ENCODE assay signal across 33 cellular contexts in the genomic region with DNA sequence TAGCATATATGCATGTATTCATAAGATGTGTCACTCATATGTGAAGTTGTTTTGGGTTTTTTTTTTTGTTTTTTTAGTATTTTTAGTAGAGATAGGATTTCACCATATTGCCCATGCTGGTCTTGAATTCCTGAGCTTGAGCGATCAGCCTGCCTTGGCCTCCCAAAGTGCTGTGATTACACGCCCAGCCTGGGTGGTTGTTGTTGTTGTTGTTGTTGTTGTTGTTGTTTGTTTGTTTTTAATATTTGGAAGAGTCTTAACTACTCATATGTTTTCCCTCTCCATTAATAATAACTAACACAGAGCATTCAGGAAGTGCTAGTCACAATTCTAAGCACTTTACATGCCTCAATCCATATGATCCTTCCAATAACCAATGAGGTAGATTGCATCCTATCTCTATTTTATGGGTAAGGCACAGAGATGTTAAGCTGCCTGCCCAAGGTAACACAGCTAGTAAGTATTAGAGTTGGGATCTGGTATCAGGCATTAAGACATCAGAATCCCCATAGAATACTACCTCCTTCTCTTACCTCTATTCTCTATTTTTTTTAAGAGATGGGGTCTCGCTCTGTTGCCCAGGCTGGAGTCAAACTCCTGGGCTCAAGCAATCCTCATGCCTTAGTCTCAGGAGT. TPM values are rescaled to one million over a fixed set of nuclear protein-coding genes. Genes with fewer than 3 reads are reported as not detected.
"Had no signal": no experiment of that assay in that cellular context is flagged by ENCODE, and none has a peak within 500 bp of the region (broad histone marks: within the 10 kb centered on the region; RNA-seq: fewer than 3 reads in every experiment).

No MANE protein-coding gene starts in this region.

- H3K4me1 Mint-ChIP-seq: natural killer cell; nephron; stimulated activated memory B cell treated with anti-CD40 and anti-IgM and Interleukin-4, amounts not matched to agents 10 μg/mL and 1 μg/mL and 100 μg/mL, for 72 hours; stimulated activated naive CD8-positive, alpha-beta T cell treated with anti-CD3 and anti-CD28 coated beads, Interleukin-15, amount 100 ng/mL, for 72 hours had no signal

- H3K27ac Mint-ChIP-seq: naive thymus-derived CD4-positive, alpha-beta T cell; natural killer cell; nephron; progenitor cell of endocrine pancreas; stimulated activated memory B cell treated with anti-CD40 and anti-IgM and Interleukin-4, amounts not matched to agents 10 μg/mL and 1 μg/mL and 100 μg/mL, for 72 hours; stimulated activated naive CD8-positive, alpha-beta T cell treated with anti-CD3 and anti-CD28 coated beads, Interleukin-15, amount 100 ng/mL, for 72 hours; type B pancreatic cell had no signal

- FAIRE-seq: urothelium cell line had no signal

- DNase-seq: naive thymus-derived CD4-positive, alpha-beta T cell; natural killer cell; nucleus accumbens; ovary; posterior cingulate gyrus; psoas muscle; right cardiac atrium; spleen; stimulated activated CD4-positive, alpha-beta T cell treated with anti-CD3 and anti-CD28 coated beads, Interleukin-12 subunit alpha, Interleukin-12 subunit beta, amount 100 ng/mL, for 4 hours; stimulated activated CD4-positive, alpha-beta T cell treated with anti-CD3 and anti-CD28 coated beads, Interleukin-1b, Interleukin-23, amount 100 ng/mL, for 48 hours; stimulated activated CD4-positive, alpha-beta T cell treated with anti-CD3 and anti-CD28 coated beads, Interleukin-4, amount 100 ng/mL, for 1 hour; stimulated activated CD4-positive, alpha-beta T cell treated with anti-CD3 and anti-CD28 coated beads, Interleukin-4, amount 100 ng/mL, for 4 hours; stimulated activated CD8-positive, alpha-beta memory T cell treated with anti-CD3 and anti-CD28 coated beads, Interleukin-4, amount 100 ng/mL, for 48 hours; stimulated activated naive CD4-positive, alpha-beta T cell; stimulated activated naive CD8-positive, alpha-beta T cell treated with anti-CD3 and anti-CD28 coated beads, Interleukin-15, amount 100 ng/mL, for 72 hours; stimulated activated naive CD8-positive, alpha-beta T cell treated with anti-CD3 and anti-CD28 coated beads, Interleukin-15, Interleukin-2, amounts not matched to agents 100 U/mL and 50 U/mL, for 24 hours; substantia nigra; testis; tibial artery; transverse colon had no signal

- H2AFZ ChIP-seq: parathyroid adenoma had no signal

- H3K9me3 ChIP-seq: neutrophil, ovary, psoas muscle, spleen, suprapubic skin, testis, tibial artery, transverse colon, vagina had no signal

- H3K27me3 Mint-ChIP-seq: naive thymus-derived CD4-positive, alpha-beta T cell; progenitor cell of endocrine pancreas; stimulated activated memory B cell treated with anti-CD40 and anti-IgM and Interleukin-4, amounts not matched to agents 10 μg/mL and 1 μg/mL and 100 μg/mL, for 72 hours; stimulated activated naive CD8-positive, alpha-beta T cell treated with anti-CD3 and anti-CD28 coated beads, Interleukin-15, amount 100 ng/mL, for 72 hours had no signal

- H3K79me2 ChIP-seq: parathyroid adenoma had no signal

- H3K9ac ChIP-seq: parathyroid adenoma had no signal

- H3K4me3 ChIP-seq: ovary, psoas muscle, skin epidermis, smooth muscle cell, spleen, suprapubic skin, testis, tibial artery, transverse colon, vagina had no signal

- ATAC-seq: naive thymus-derived CD4-positive, alpha-beta T cell; natural killer cell; psoas muscle; right cardiac atrium; sciatic nerve; stimulated activated memory B cell treated with anti-CD40 and anti-IgM and Interleukin-4, amounts not matched to agents 10 μg/mL and 1 μg/mL and 100 μg/mL, for 72 hours; stimulated activated naive CD8-positive, alpha-beta T cell treated with anti-CD3 and anti-CD28 coated beads, Interleukin-15, amount 100 ng/mL, for 72 hours; stimulated activated naive CD8-positive, alpha-beta T cell treated with anti-CD3 and anti-CD28 coated beads, Interleukin-15, Interleukin-2, amounts not matched to agents 100 U/mL and 50 U/mL, for 24 hours had no signal

- H3K36me3 Mint-ChIP-seq: naive thymus-derived CD4-positive, alpha-beta T cell; natural killer cell; stimulated activated memory B cell treated with anti-CD40 and anti-IgM and Interleukin-4, amounts not matched to agents 10 μg/mL and 1 μg/mL and 100 μg/mL, for 72 hours; type B pancreatic cell had no signal

- H3K27ac ChIP-seq: neutrophil, ovary, parathyroid adenoma, psoas muscle, skin epidermis, spleen, suprapubic skin, testis, tibial artery, transverse colon, vagina had no signal

- H3K9me3 Mint-ChIP-seq: nephron; neural crest cell; stimulated activated memory B cell treated with anti-CD40 and anti-IgM and Interleukin-4, amounts not matched to agents 10 μg/mL and 1 μg/mL and 100 μg/mL, for 72 hours; type B pancreatic cell had no signal

- H3K36me3 ChIP-seq: neutrophil, ovary, spleen, suprapubic skin, tibial artery, transverse colon, vagina had no signal

- H3K27me3 ChIP-seq: ovary, spleen, suprapubic skin, testis, tibial artery, transverse colon, vagina had no signal

- H3K4me1 ChIP-seq: parathyroid adenoma, psoas muscle, spleen, suprapubic skin, testis, tibial artery, transverse colon, vagina had no signal

- H3K4me3 Mint-ChIP-seq: naive thymus-derived CD4-positive, alpha-beta T cell; natural killer cell; nephron; neural crest cell; stimulated activated memory B cell treated with anti-CD40 and anti-IgM and Interleukin-4, amounts not matched to agents 10 μg/mL and 1 μg/mL and 100 μg/mL, for 72 hours; stimulated activated naive CD8-positive, alpha-beta T cell treated with anti-CD3 and anti-CD28 coated beads, Interleukin-15, amount 100 ng/mL, for 72 hours; type B pancreatic cell had no signal

- H3K4me2 ChIP-seq: smooth muscle cell had no signal

RNA-seq across cellular contexts. Expression of a gene that starts 27.6 kb away (rescaled TPM):
- total RNA-seq: naive thymus-derived CD4-positive, alpha-beta T cell; natural killer cell; smooth muscle cell had no signal
- polyA plus RNA-seq: naive thymus-derived CD4-positive, alpha-beta T cell had no signal

RNA-seq across cellular contexts. Expression of a gene that starts 52.9 kb away (rescaled TPM):
- total RNA-seq: natural killer cell had no signal
- polyA plus RNA-seq: naive thymus-derived CD4-positive, alpha-beta T cell had no signal
